ENCODE assay signal across 8 cellular contexts in the genomic region with DNA sequence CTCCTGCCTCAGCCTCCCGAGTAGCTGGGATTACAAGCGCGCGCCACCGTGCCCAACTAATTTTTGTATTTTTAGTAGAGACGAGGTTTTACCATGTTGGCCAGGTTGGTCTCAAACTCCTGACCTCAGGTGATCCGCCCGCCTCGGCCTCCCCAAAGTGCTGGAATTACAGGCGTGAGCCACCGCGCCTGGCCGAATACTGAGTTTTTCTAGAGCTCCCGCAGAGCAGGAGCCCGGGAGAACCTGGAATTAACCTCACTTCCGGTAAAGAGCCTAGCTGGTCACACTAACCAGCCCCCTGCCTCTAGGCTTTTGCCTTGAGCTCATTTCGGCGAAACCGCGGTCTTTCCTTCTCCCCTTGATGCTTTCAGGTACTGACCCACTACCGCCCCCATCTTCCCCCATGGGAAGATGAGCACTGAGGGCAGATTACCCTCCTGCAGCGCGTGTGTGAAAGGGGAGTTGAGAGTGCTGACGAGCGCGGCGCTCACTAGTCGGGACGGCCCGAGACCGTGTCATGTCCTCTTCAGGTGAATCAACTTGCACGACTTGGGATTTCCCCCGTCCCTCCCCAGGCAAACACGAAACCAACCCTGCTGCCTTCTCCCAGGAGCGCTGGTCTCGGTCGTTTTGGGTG. TPM values are rescaled to one million over a fixed set of nuclear protein-coding genes. Genes with fewer than 3 reads are reported as not detected.
A peak's percentile ranks its signal among the peaks of the same experiment; 100 is the strongest.
DNase-seq lines count a peak whose midpoint lies in the region; ATAC-seq, FAIRE-seq and TF ChIP-seq lines count a peak whose summit lies in the region.

No MANE protein-coding gene starts in this region.

- H3K27ac ChIP-seq in ascending aorta (peak overlapping the region; percentile 93 to 95), keratinocyte (ENCODE audit: control insufficient read depth, insufficient read depth, low read length) (peak overlapping the region; percentile 99)

- no peak for FAIRE-seq in keratinocyte (lab: Jason Lieb, UNC)

- H3K9me1 ChIP-seq in keratinocyte (ENCODE audit: control insufficient read depth, extremely low read depth, insufficient read depth, low read length): no peaks in the 10 kb centered on the region

- ATAC-seq in GM21786 (IDR thresholded peaks at IDR 0.05; ENCODE audit: unreplicated experiment): peak; percentile 31

- H3K27me3 ChIP-seq in ascending aorta: no peaks in the 10 kb centered on the region
- H3K27me3 ChIP-seq in keratinocyte (ENCODE audit: control insufficient read depth, extremely low read depth, insufficient read depth, low read length): no peaks in the 10 kb centered on the region

- no peaks in the 10 kb centered on the region for H3K9me3 ChIP-seq in ascending aorta
- no peaks in the 10 kb centered on the region for H3K9me3 ChIP-seq in keratinocyte (ENCODE audit: control insufficient read depth, low read depth, low read length)

- intact Hi-C loops in ascending aorta (cut with DNase I): loop anchor here (1.0 to 10.0 kb wide), 8 partner anchors 15 to 387 kb away; partner anchors contain the start of gene FLOT2

- H3K4me3 ChIP-seq in GM08714 (ENCODE audit: low read length) (peak overlapping the region; percentile 59), ascending aorta (peak overlapping the region; percentile 53 to 83), keratinocyte (ENCODE audit: control insufficient read depth in 2 of 3, extremely low read depth in 1 of 3, insufficient read depth in 2 of 3, low read depth in 1 of 3, low read length in 3 of 3) (peak overlapping the region; percentile 72 to 92 (median 77))

- peak; percentile 71 for DNase-seq in LoVo (ENCODE audit: low spot score)
- peak; percentile 83 for DNase-seq in T follicular helper cell (ENCODE audit: low read depth)
- peak in 1 of 2 donors; percentile 78 for DNase-seq in ascending aorta (ENCODE audit: low spot score in 2 of 2)
- DNase-seq in keratinocyte (ENCODE audit: low read depth, low spot score): no peak
- peak; percentile 94 for DNase-seq in stimulated activated CD4-positive, alpha-beta T cell treated with anti-CD3 and anti-CD28 coated beads, Interleukin-1b, Interleukin-23, amount 100 ng/mL, for 48 hours
- no peak for DNase-seq in H4 (ENCODE audit: low spot score)

- peaks cover 10% of the 10 kb centered on the region for H4K20me1 ChIP-seq in keratinocyte (ENCODE audit: control insufficient read depth, extremely low read depth, insufficient read depth, low read length)

- H3K4me1 ChIP-seq in ascending aorta: peaks cover 13 to 15% of the 10 kb centered on the region in 2 donors
- H3K4me1 ChIP-seq in keratinocyte (ENCODE audit: control insufficient read depth, extremely low read depth, insufficient read depth, low read length): peaks cover 37% of the 10 kb centered on the region

- H3K9ac ChIP-seq in keratinocyte (ENCODE audit: control insufficient read depth, extremely low read depth, insufficient read depth, low read length): peak overlapping the region; percentile 98

- dilution Hi-C loops in keratinocyte (cut with MboI; ENCODE audit: extremely low pct_ligation_motif_present, low sequenced_read_pairs): no loop called here

- peaks cover 17 to 20% of the 10 kb centered on the region in 2 donors for H3K36me3 ChIP-seq in ascending aorta
- peaks cover 14 to 19% of the 10 kb centered on the region in 2 experiments for H3K36me3 ChIP-seq in keratinocyte (ENCODE audit: control insufficient read depth in 2 of 2, extremely low read depth in 1 of 2, insufficient read depth in 2 of 2, low read length in 2 of 2)

- peak overlapping the region; percentile 91 for H3K4me2 ChIP-seq in keratinocyte (ENCODE audit: control insufficient read depth, extremely low read depth, insufficient read depth, low read depth, low read length)

- TF ChIP-seq CTCF in ascending aorta (IDR thresholded peaks at IDR 0.05) (peak in 2 of 3 experiments; percentile 8 to 38), keratinocyte (optimal IDR thresholded peaks at IDR 0.05 in 1 of 3, IDR thresholded peaks at IDR 0.05 in 1 of 3, conservative IDR thresholded peaks at IDR 0.05 in 1 of 3; ENCODE audit: extremely low read depth in 1 of 3, insufficient read depth in 2 of 3, low read length in 3 of 3) (peak in 2 of 3 experiments; percentile 25 to 50)

- H3K79me2 ChIP-seq in keratinocyte (ENCODE audit: control insufficient read depth, insufficient read depth, low read length): peaks cover 6% of the 10 kb centered on the region

- H2AFZ ChIP-seq in keratinocyte (ENCODE audit: control insufficient read depth, low read length): peak overlapping the region; percentile 78

RNA-seq across cellular contexts. Expression of gene NEK8, which starts 0.7 kb away (rescaled TPM):
- 3.2 TPM for total RNA-seq in ascending aorta
- 4.1 to 6.2 TPM (median 4.3 TPM) in 3 replicates for polyA plus RNA-seq in keratinocyte
- 0.17 TPM for polyA plus RNA-seq in keratinocyte (2011; ENCODE audit: low read depth)
- polyA plus RNA-seq in keratinocyte (2011; cell fraction: cytosol; rRNA removed): 2.1 and 3.0 TPM in 2 replicates
- 12.1 and 12.5 TPM in 2 replicates for polyA plus RNA-seq in keratinocyte (2011; cell fraction: nucleus; rRNA removed)
- 0.80 and 2.6 TPM in 2 replicates for polyA plus RNA-seq in keratinocyte (2012; ENCODE audit: low replicate concordance)
- polyA minus RNA-seq in keratinocyte: 7.7 to 9.8 TPM (median 9.6 TPM) in 3 replicates
- polyA minus RNA-seq in keratinocyte (2011; cell fraction: cytosol; rRNA and poly(A)+ RNA removed): 2.3 TPM
- polyA minus RNA-seq in keratinocyte (2011; cell fraction: nucleus; rRNA and poly(A)+ RNA removed): 3.7 and 5.8 TPM in 2 replicates
- 1.4 and 3.1 TPM in 2 replicates for total RNA-seq in H4 (2014; rRNA removed; shearing (Covaris generic))

RNA-seq across cellular contexts. Expression of gene TLCD1, which starts 1.8 kb away (rescaled TPM):
- total RNA-seq in ascending aorta: not detected
- polyA plus RNA-seq in keratinocyte: 12.0 to 14.7 TPM (median 14.0 TPM) in 3 replicates
- 1.1 TPM for polyA plus RNA-seq in keratinocyte (2011; ENCODE audit: low read depth)
- 11.8 and 15.0 TPM in 2 replicates for polyA plus RNA-seq in keratinocyte (2011; cell fraction: cytosol; rRNA removed)
- 9.3 and 9.5 TPM in 2 replicates for polyA plus RNA-seq in keratinocyte (2011; cell fraction: nucleus; rRNA removed)
- polyA plus RNA-seq in keratinocyte (2012; ENCODE audit: low replicate concordance): 12.2 and 12.6 TPM in 2 replicates
- 12.0 to 13.8 TPM (median 13.1 TPM) in 3 replicates for polyA minus RNA-seq in keratinocyte
- 8.8 TPM for polyA minus RNA-seq in keratinocyte (2011; cell fraction: cytosol; rRNA and poly(A)+ RNA removed)
- 3.4 and 8.8 TPM in 2 replicates for polyA minus RNA-seq in keratinocyte (2011; cell fraction: nucleus; rRNA and poly(A)+ RNA removed)
- 21.0 and 34.2 TPM in 2 replicates for total RNA-seq in H4 (2014; rRNA removed; shearing (Covaris generic))

RNA-seq across cellular contexts. Expression of gene RPL23A, which starts 8.1 kb away (rescaled TPM):
- total RNA-seq in ascending aorta: 491 TPM
- 976 to 1,971 TPM (median 1,096 TPM) in 3 replicates for polyA plus RNA-seq in keratinocyte
- polyA plus RNA-seq in keratinocyte (2011; ENCODE audit: low read depth): 1,360 TPM
- 1,303 and 1,911 TPM in 2 replicates for polyA plus RNA-seq in keratinocyte (2011; cell fraction: cytosol; rRNA removed)
- polyA plus RNA-seq in keratinocyte (2011; cell fraction: nucleus; rRNA removed): 362 and 498 TPM in 2 replicates
- polyA plus RNA-seq in keratinocyte (2012; ENCODE audit: low replicate concordance): 1,164 and 2,033 TPM in 2 replicates
- 118 to 1,597 TPM (median 833 TPM) in 3 replicates for polyA minus RNA-seq in keratinocyte
- 861 TPM for polyA minus RNA-seq in keratinocyte (2011; cell fraction: cytosol; rRNA and poly(A)+ RNA removed)
- polyA minus RNA-seq in keratinocyte (2011; cell fraction: nucleus; rRNA and poly(A)+ RNA removed): 131 and 202 TPM in 2 replicates
- 957 and 967 TPM in 2 replicates for total RNA-seq in H4 (2014; rRNA removed; shearing (Covaris generic))

RNA-seq across cellular contexts. Expression of gene RAB34, which starts 10.2 kb away (rescaled TPM):
- 172 TPM for total RNA-seq in ascending aorta
- polyA plus RNA-seq in keratinocyte: 115 to 180 TPM (median 134 TPM) in 3 replicates
- polyA plus RNA-seq in keratinocyte (2011; ENCODE audit: low read depth): 26.8 TPM
- 119 and 128 TPM in 2 replicates for polyA plus RNA-seq in keratinocyte (2011; cell fraction: cytosol; rRNA removed)
- polyA plus RNA-seq in keratinocyte (2011; cell fraction: nucleus; rRNA removed): 105 TPM in 2 replicates
- 41.3 and 114 TPM in 2 replicates for polyA plus RNA-seq in keratinocyte (2012; ENCODE audit: low replicate concordance)
- 125 to 177 TPM (median 135 TPM) in 3 replicates for polyA minus RNA-seq in keratinocyte
- 104 TPM for polyA minus RNA-seq in keratinocyte (2011; cell fraction: cytosol; rRNA and poly(A)+ RNA removed)
- 23.2 and 26.4 TPM in 2 replicates for polyA minus RNA-seq in keratinocyte (2011; cell fraction: nucleus; rRNA and poly(A)+ RNA removed)
- 233 and 275 TPM in 2 replicates for total RNA-seq in H4 (2014; rRNA removed; shearing (Covaris generic))

RNA-seq across cellular contexts. Expression of gene TRAF4, which starts 16.0 kb away (rescaled TPM):
- total RNA-seq in ascending aorta: 53.2 TPM
- polyA plus RNA-seq in keratinocyte: 57.3 to 69.4 TPM (median 60.5 TPM) in 3 replicates
- 12.1 TPM for polyA plus RNA-seq in keratinocyte (2011; ENCODE audit: low read depth)
- 34.2 and 49.5 TPM in 2 replicates for polyA plus RNA-seq in keratinocyte (2011; cell fraction: cytosol; rRNA removed)
- 136 and 156 TPM in 2 replicates for polyA plus RNA-seq in keratinocyte (2011; cell fraction: nucleus; rRNA removed)
- polyA plus RNA-seq in keratinocyte (2012; ENCODE audit: low replicate concordance): 29.3 and 55.3 TPM in 2 replicates
- 78.9 to 246 TPM (median 103 TPM) in 3 replicates for polyA minus RNA-seq in keratinocyte
- 74.6 TPM for polyA minus RNA-seq in keratinocyte (2011; cell fraction: cytosol; rRNA and poly(A)+ RNA removed)
- 85.4 and 89.2 TPM in 2 replicates for polyA minus RNA-seq in keratinocyte (2011; cell fraction: nucleus; rRNA and poly(A)+ RNA removed)
- 27.7 and 40.5 TPM in 2 replicates for total RNA-seq in H4 (2014; rRNA removed; shearing (Covaris generic))

Comparison
In these comparisons a context has a peak if more than half of its experiments do, and no peak if none do; other contexts are left out.
1. DNase-seq: peak in LoVo (single experiment), T follicular helper cell (single experiment) and stimulated activated CD4-positive, alpha-beta T cell treated with anti-CD3 and anti-CD28 coated beads, Interleukin-1b, Interleukin-23, amount 100 ng/mL, for 48 hours (single experiment); none in keratinocyte (single experiment) and H4 (single experiment).
2. RNA of gene TLCD1, which starts 1.8 kb away (total RNA-seq): 21.0 to 34.2 TPM in H4; not detected in ascending aorta (single experiment); every median in the first group is over 10 times any median in the second.
3. Peak in every context shown above with its lines, with median percentiles within 50 percentile points of each other: H3K4me3 ChIP-seq.